In genomic region chr11:3860360-3860759, GRCh38 we compare ENCODE assay signal across 10 cellular contexts. TPM values are rescaled to one million over a fixed set of nuclear protein-coding genes. Genes with fewer than 3 reads are reported as not detected.
DNase-seq lines count a peak whose midpoint lies in the region; ATAC-seq, FAIRE-seq and TF ChIP-seq lines count a peak whose summit lies in the region.
"Had no signal": no experiment of that assay in that cellular context is flagged by ENCODE, and none has a peak within 500 bp of the region (broad histone marks: within the 10 kb centered on the region; RNA-seq: fewer than 3 reads in every experiment).

No MANE protein-coding gene starts in this region.

- H4K20me1 ChIP-seq in IMR-90 (ENCODE audit: insufficient read depth, low read length): no peaks in the 10 kb centered on the region
- peaks cover 23% of the 10 kb centered on the region for H4K20me1 ChIP-seq in astrocyte (ENCODE audit: insufficient read depth, low read length)

- no peak overlapping the region for H2BK5ac ChIP-seq in IMR-90 (ENCODE audit: low read depth, low read length, poor library complexity, severe bottlenecking)

- no CpG with 5 or more reads among the region's 2 CpGs for WGBS in IMR-90 (ENCODE audit: extremely low coverage in 2 of 2, insufficient read length in 1 of 2), 2 experiments

- H3K27ac ChIP-seq in IMR-90 (ENCODE audit: insufficient read depth, low read length): no peak overlapping the region
- H3K27ac ChIP-seq in astrocyte (ENCODE audit: low read depth, low read length): no peak overlapping the region

- no peak overlapping the region for H2AFZ ChIP-seq in IMR-90 (replicated peaks; ENCODE audit: low read length, poor library complexity)
- H2AFZ ChIP-seq in astrocyte (ENCODE audit: low read depth, low read length): no peak overlapping the region

- H2AK9ac ChIP-seq in IMR-90 (replicated peaks; ENCODE audit: low read depth, low read length, poor library complexity): no peak overlapping the region

- no peak for FAIRE-seq in astrocyte (lab: Jason Lieb, UNC)
- FAIRE-seq in GM19239 (lab: Jason Lieb, UNC): no peak

- dilution Hi-C loops in IMR-90 (cut with HindIII; ENCODE audit: low sequenced_read_pairs, unreplicated experiment): no loop called here

- peaks cover 44 to 67% of the 10 kb centered on the region in 2 experiments for H3K79me1 ChIP-seq in IMR-90 (ENCODE audit: low read depth in 1 of 2, low read length in 2 of 2)

- no peak overlapping the region for H2AK5ac ChIP-seq in IMR-90 (ENCODE audit: low read depth, low read length)

- peaks cover 60% of the 10 kb centered on the region for H3K79me2 ChIP-seq in astrocyte (ENCODE audit: insufficient read depth, low read length)

- H3K4me2 ChIP-seq in IMR-90 (ENCODE audit: low read depth, low read length): no peak overlapping the region
- no peak overlapping the region for H3K4me2 ChIP-seq in astrocyte (ENCODE audit: low read length)

- H3K4ac ChIP-seq in IMR-90 (ENCODE audit: low read depth, low read length): no peak overlapping the region

- DNase-seq in IMR-90 (peak; percentile 41), T-helper 17 cell (no peak), astrocyte (ENCODE audit: low read depth) (no peak), NCI-H2107 (lab: John Stamatoyannopoulos, UW) (no peak), GM19239 (ENCODE audit: insufficient read length, low spot score) (no peak), Right ventricle myocardium superior (no peak), SIG-M5 (lab: John Stamatoyannopoulos, UW) (no peak)
- DNase-seq in stimulated activated effector memory CD8-positive, alpha-beta T cell treated with anti-CD3 and anti-CD28 coated beads, Interleukin-12 subunit alpha, Interleukin-12 subunit beta, amount 100 ng/mL, for 72 hours (ENCODE audit: low spot score in 2 of 2): no peak
- DNase-seq: aorta, DMS153 had no signal

- H3K27ac Mint-ChIP-seq in T-helper 17 cell (peak overlapping the region; percentile 98), astrocyte (ENCODE audit: unreplicated experiment) (peak overlapping the region; percentile 34)
- peak overlapping the region; percentile 98 for H3K27ac Mint-ChIP-seq in stimulated activated effector memory CD8-positive, alpha-beta T cell treated with anti-CD3 and anti-CD28 coated beads, Interleukin-12 subunit alpha, Interleukin-12 subunit beta, amount 100 ng/mL, for 72 hours

- no TSS peak for BruUV-seq in IMR-90 (replicated peaks; lab: Mats Ljungman, UMichigan)

- ATAC-seq in IMR-90 (ENCODE audit: low read depth) (no peak), T-helper 17 cell (peak; percentile 21), Right ventricle myocardium superior (ENCODE audit: poor library complexity) (no peak)
- peak; percentile 36 for ATAC-seq in stimulated activated effector memory CD8-positive, alpha-beta T cell treated with anti-CD3 and anti-CD28 coated beads, Interleukin-12 subunit alpha, Interleukin-12 subunit beta, amount 100 ng/mL, for 72 hours

- no peak overlapping the region for H3K18ac ChIP-seq in IMR-90 (ENCODE audit: low read depth, low read length)

- no peak for TF ChIP-seq CTCF in IMR-90 (conservative IDR thresholded peaks at IDR 0.05; ENCODE audit: low read depth, low read length)
- TF ChIP-seq CTCF in astrocyte (IDR thresholded peaks at IDR 0.05; ENCODE audit: insufficient read depth, low read depth, low read length): no peak

- H3K9me3 Mint-ChIP-seq in astrocyte (ENCODE audit: unreplicated experiment): no peaks in the 10 kb centered on the region
- H3K9me3 Mint-ChIP-seq in stimulated activated effector memory CD8-positive, alpha-beta T cell treated with anti-CD3 and anti-CD28 coated beads, Interleukin-12 subunit alpha, Interleukin-12 subunit beta, amount 100 ng/mL, for 72 hours: no peaks in the 10 kb centered on the region

- no peak overlapping the region for H3K23ac ChIP-seq in IMR-90 (ENCODE audit: low read depth, low read length)

- H2BK20ac ChIP-seq in IMR-90 (ENCODE audit: low read depth, low read length): no peak overlapping the region

- H2BK120ac ChIP-seq in IMR-90 (ENCODE audit: low read depth, low read length): no peak overlapping the region

- no peak overlapping the region for H4K8ac ChIP-seq in IMR-90 (ENCODE audit: low read depth in 2 of 2, low read length in 2 of 2)

- intact Hi-C loops in IMR-90 (cut with micrococcal nuclease) (no loop called here), Right ventricle myocardium superior (cut with DNase I) (no loop called here)

- no peak overlapping the region for H4K5ac ChIP-seq in IMR-90 (ENCODE audit: low read depth, low read length)

- CTCF ChIA-PET in IMR-90 (lab: Yijun Ruan, JAX): interaction anchor here (1.5 kb wide), 1 partner anchor 11 kb away, joined by 4 read pairs; no protein-coding TSS in a partner anchor

- H3K36me3 Mint-ChIP-seq in T-helper 17 cell (ENCODE audit: low read depth) (no peaks in the 10 kb centered on the region), astrocyte (ENCODE audit: low read depth, unreplicated experiment) (peaks cover 2% of the 10 kb centered on the region)
- H3K36me3 Mint-ChIP-seq in stimulated activated effector memory CD8-positive, alpha-beta T cell treated with anti-CD3 and anti-CD28 coated beads, Interleukin-12 subunit alpha, Interleukin-12 subunit beta, amount 100 ng/mL, for 72 hours: peaks cover 13% of the 10 kb centered on the region

- no peaks in the 10 kb centered on the region for H3K27me3 ChIP-seq in IMR-90 (ENCODE audit: control insufficient read depth, insufficient read depth, low read length)
- no peaks in the 10 kb centered on the region for H3K27me3 ChIP-seq in astrocyte (ENCODE audit: insufficient read depth, low read length)

- peaks cover 14% of the 10 kb centered on the region for H3K4me1 ChIP-seq in IMR-90 (ENCODE audit: control insufficient read depth, insufficient read depth, low read length)
- H3K4me1 ChIP-seq in astrocyte (ENCODE audit: insufficient read depth, low read length): peaks cover 9% of the 10 kb centered on the region

- H3K9ac ChIP-seq in IMR-90 (ENCODE audit: low read depth, low read length) (no peak overlapping the region), astrocyte (ENCODE audit: low read length) (no peak overlapping the region)

- H3K4me3 ChIP-seq in IMR-90 (ENCODE audit: insufficient read depth, low read depth, low read length): no peak overlapping the region
- H3K4me3 ChIP-seq in astrocyte (ENCODE audit: insufficient read depth, low read depth, low read length): no peak overlapping the region

- no peak overlapping the region for H3K14ac ChIP-seq in IMR-90 (replicated peaks; ENCODE audit: low read depth, low read length)

- H3K4me3 Mint-ChIP-seq in T-helper 17 cell (peak overlapping the region; percentile 91), astrocyte (ENCODE audit: unreplicated experiment) (no peak overlapping the region)
- H3K4me3 Mint-ChIP-seq in stimulated activated effector memory CD8-positive, alpha-beta T cell treated with anti-CD3 and anti-CD28 coated beads, Interleukin-12 subunit alpha, Interleukin-12 subunit beta, amount 100 ng/mL, for 72 hours: peak overlapping the region; percentile 98

- no peak overlapping the region for H4K91ac ChIP-seq in IMR-90 (ENCODE audit: insufficient read depth, low read depth, low read length)

- H2BK15ac ChIP-seq in IMR-90 (ENCODE audit: low read depth, low read length): no peak overlapping the region

- no peaks in the 10 kb centered on the region for H3K36me3 ChIP-seq in IMR-90 (ENCODE audit: control insufficient read depth, insufficient read depth, low read length)
- H3K36me3 ChIP-seq in astrocyte (ENCODE audit: insufficient read depth, low read length): no peaks in the 10 kb centered on the region

- POLR2A ChIA-PET in IMR-90 (lab: Charles Lee; ENCODE audit: unreplicated experiment): no interaction called here

- H3K9me1 ChIP-seq in IMR-90 (ENCODE audit: insufficient read depth, low read length): 0 out of 2 replicates have a peak, but pooled peaks cover 15% of the 10 kb centered on the region

- in situ Hi-C loops in IMR-90 (cut with MboI; ENCODE audit: low sequenced_read_pairs): no loop called here

- H3K9me3 ChIP-seq in IMR-90 (ENCODE audit: control insufficient read depth, insufficient read depth, low read length) (no peaks in the 10 kb centered on the region), T-helper 17 cell (ENCODE audit: control insufficient read depth, low read length, poor library complexity, severe bottlenecking) (no peaks in the 10 kb centered on the region), astrocyte (ENCODE audit: insufficient read depth, low read depth, low read length) (no peaks in the 10 kb centered on the region)

- H3K4me1 Mint-ChIP-seq in T-helper 17 cell (peaks cover 62% of the 10 kb centered on the region), astrocyte (ENCODE audit: low read depth, unreplicated experiment) (peaks cover 46% of the 10 kb centered on the region)
- H3K4me1 Mint-ChIP-seq in stimulated activated effector memory CD8-positive, alpha-beta T cell treated with anti-CD3 and anti-CD28 coated beads, Interleukin-12 subunit alpha, Interleukin-12 subunit beta, amount 100 ng/mL, for 72 hours: peaks cover 72% of the 10 kb centered on the region

- no peak for TF ChIP-seq RAD21 in IMR-90 (IDR thresholded peaks at IDR 0.05; ENCODE audit: low read length)

- no peak overlapping the region for H3K56ac ChIP-seq in IMR-90 (ENCODE audit: extremely low read depth, insufficient read depth, low read length)

- H3K27me3 Mint-ChIP-seq in T-helper 17 cell (no peaks in the 10 kb centered on the region), astrocyte (ENCODE audit: low read depth, unreplicated experiment) (no peaks in the 10 kb centered on the region)

- no peak for TF ChIP-seq POLR2A in IMR-90 (IDR thresholded peaks at IDR 0.05; ENCODE audit: low read depth, low read length)

TF ChIP-seq in IMR-90, 13 proteins besides CTCF, POLR2A, EP300 and RAD21 (continues in another document):
- no peak for TF ChIP-seq MAZ (IDR thresholded peaks at IDR 0.05; ENCODE audit: borderline replicate concordance, low read depth, low read length)
- no peak for TF ChIP-seq SMC3 (IDR thresholded peaks at IDR 0.05; ENCODE audit: low read depth, low read length)

RNA-seq across cellular contexts. Expression of gene STIM1, which starts 4.9 kb away (rescaled TPM):
- total RNA-seq in IMR-90 (2012; rRNA removed) (13.9 and 17.9 TPM in 2 replicates), T-helper 17 cell (100 to 1,000 TPM; 115 to 125 TPM), astrocyte (42.9 and 49.3 TPM in 2 replicates), Right ventricle myocardium superior (27.5 TPM)
- 19.2 and 23.0 TPM in 2 replicates for polyA plus RNA-seq in IMR-90 (2012; rRNA removed)
- polyA plus RNA-seq in IMR-90 (2012; cell fraction: cytosol; rRNA removed): 24.2 and 28.5 TPM in 2 replicates
- 34.8 and 44.6 TPM in 2 replicates for polyA plus RNA-seq in IMR-90 (2012; cell fraction: nucleus; rRNA removed; ENCODE audit: low replicate concordance)

RNA-seq across cellular contexts. Expression of gene RHOG, which starts 19.6 kb away (rescaled TPM):
- total RNA-seq in IMR-90 (2012; rRNA removed) (16.3 and 20.6 TPM in 2 replicates), T-helper 17 cell (100 to 1,000 TPM; 114 to 123 TPM), astrocyte (54.5 and 54.7 TPM in 2 replicates), Right ventricle myocardium superior (22.3 TPM)
- polyA plus RNA-seq in IMR-90 (2012; rRNA removed): 106 and 114 TPM in 2 replicates
- polyA plus RNA-seq in IMR-90 (2012; cell fraction: cytosol; rRNA removed): 41.7 and 123 TPM in 2 replicates
- polyA plus RNA-seq in IMR-90 (2012; cell fraction: nucleus; rRNA removed; ENCODE audit: low replicate concordance): 16.5 and 40.2 TPM in 2 replicates

RNA-seq across cellular contexts. Expression of gene PGAP2, which starts 52.0 kb away (rescaled TPM):
- total RNA-seq in IMR-90 (2012; rRNA removed): 10.6 TPM in 2 replicates
- 31.3 and 36.7 TPM in 2 replicates for polyA plus RNA-seq in IMR-90 (2012; rRNA removed)
- polyA plus RNA-seq in IMR-90 (2012; cell fraction: cytosol; rRNA removed): 22.4 and 36.8 TPM in 2 replicates
- 74.5 and 92.9 TPM in 2 replicates for polyA plus RNA-seq in IMR-90 (2012; cell fraction: nucleus; rRNA removed; ENCODE audit: low replicate concordance)
- total RNA-seq in T-helper 17 cell: 10 to 100 TPM; 17.8 to 19.3 TPM
- 22.4 and 22.5 TPM in 2 replicates for total RNA-seq in astrocyte
- 26.8 TPM for total RNA-seq in Right ventricle myocardium superior

Comparison
In these comparisons a context has a peak if more than half of its experiments do, and no peak if none do; other contexts are left out.
1. ATAC-seq: peak in T-helper 17 cell (single experiment) and stimulated activated effector memory CD8-positive, alpha-beta T cell treated with anti-CD3 and anti-CD28 coated beads, Interleukin-12 subunit alpha, Interleukin-12 subunit beta, amount 100 ng/mL, for 72 hours (single experiment); none in IMR-90 (single experiment) and Right ventricle myocardium superior (single experiment).
2. H3K27ac Mint-ChIP-seq: peak in every context shown above with its lines; median percentile 98 in T-helper 17 cell; 98 in stimulated activated effector memory CD8-positive, alpha-beta T cell treated with anti-CD3 and anti-CD28 coated beads, Interleukin-12 subunit alpha, Interleukin-12 subunit beta, amount 100 ng/mL, for 72 hours; 34 in astrocyte.